8 cellular contexts compared by ENCODE assay signal in the genomic region with DNA sequence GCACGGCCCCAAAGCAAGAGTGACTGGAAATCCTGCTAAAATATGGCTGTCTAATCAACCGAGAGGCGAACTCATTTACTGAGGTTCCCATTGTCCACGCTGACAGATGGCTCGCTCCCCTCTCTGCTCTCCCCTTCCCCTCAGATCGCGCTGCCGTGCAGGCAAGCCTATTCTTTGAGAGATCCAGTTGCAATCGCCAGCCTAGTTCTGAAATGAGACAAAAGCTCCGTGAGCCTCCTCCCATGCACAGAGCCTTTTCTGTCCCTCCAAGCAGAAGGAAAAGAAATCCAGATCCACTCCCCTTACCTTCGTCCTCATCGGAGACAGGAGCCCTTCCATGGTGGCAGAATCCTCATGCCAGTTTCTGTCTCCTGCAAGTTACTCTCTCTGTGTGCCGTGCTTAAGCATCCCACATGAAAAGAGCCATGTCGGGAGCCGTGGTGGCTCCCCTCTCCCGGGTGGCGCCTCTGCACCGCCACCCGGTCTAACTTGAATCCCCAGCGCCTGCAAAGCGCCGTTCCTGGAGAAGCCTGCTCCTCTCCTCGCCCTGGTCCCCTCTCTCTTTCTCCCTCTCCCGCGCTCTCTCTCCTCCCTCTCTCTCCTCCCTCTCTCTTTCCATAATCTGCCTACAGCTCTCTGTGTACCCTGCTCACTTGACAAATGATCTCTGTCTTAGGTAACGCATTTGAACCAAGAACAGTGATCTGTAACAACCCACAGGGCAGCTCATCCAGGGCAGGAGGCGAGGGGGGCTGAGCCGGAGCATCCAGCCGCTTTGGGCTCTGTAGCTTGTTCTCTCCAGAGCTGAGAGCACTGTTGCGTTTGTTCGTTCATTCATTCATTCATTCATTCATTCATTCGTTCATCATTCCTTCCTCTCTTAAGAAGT.
A peak's percentile ranks its signal among the peaks of the same experiment; 100 is the strongest.
DNase-seq lines count a peak whose midpoint lies in the region; ATAC-seq, FAIRE-seq and TF ChIP-seq lines count a peak whose summit lies in the region.

No MANE protein-coding gene starts in this region.

- H3K4me1 ChIP-seq in HepG2 (ENCODE audit: insufficient read depth, low read length) (no peaks in the 10 kb centered on the region), subcutaneous abdominal adipose tissue (ENCODE audit: control insufficient read depth in 5 of 5, insufficient read depth in 5 of 5, low read length in 5 of 5) (peaks cover 3 to 15% (median 13%) of the 10 kb centered on the region in 5 donors)

- no peak for TF ChIP-seq CTCF in bronchial epithelial cell (IDR thresholded peaks at IDR 0.05; ENCODE audit: insufficient read depth, low read length, severe bottlenecking)
- TF ChIP-seq CTCF in HepG2 (CRISPR knock-in tag; IDR thresholded peaks at IDR 0.05): no peak

- no peak for TF ChIP-seq RAD21 in HepG2 (CRISPR knock-in tag; IDR thresholded peaks at IDR 0.05)

- no peak overlapping the region for H3K9ac ChIP-seq in HepG2 (ENCODE audit: insufficient read depth, low read depth, low read length)
- peak overlapping the region in 3 of 5 donors; percentile 11 to 60 (median 38) for H3K9ac ChIP-seq in subcutaneous abdominal adipose tissue (ENCODE audit: low read length in 5 of 5)

- H3K27ac ChIP-seq in HepG2 (ENCODE audit: extremely low read length, insufficient read depth, low read length) (no peak overlapping the region), subcutaneous abdominal adipose tissue (ENCODE audit: low read depth, low read length) (no peak overlapping the region)

- TF ChIP-seq EP300 in HepG2 (IDR thresholded peaks at IDR 0.05; ENCODE audit: low read depth in 2 of 2, low read length in 2 of 2) (no peak), HepG2 (CRISPR knock-in tag; IDR thresholded peaks at IDR 0.05; ENCODE audit: borderline replicate concordance) (no peak)

- H3K9me3 ChIP-seq in HepG2 (ENCODE audit: low read length) (no peaks in the 10 kb centered on the region), subcutaneous abdominal adipose tissue (ENCODE audit: control insufficient read depth in 5 of 5, low read length in 5 of 5) (no peaks in the 10 kb centered on the region)

- POLR2A ChIA-PET in HepG2 (lab: Yijun Ruan, JAX): no interaction called here

- H3K36me3 ChIP-seq in bronchial epithelial cell (ENCODE audit: control insufficient read depth, insufficient read depth, low read length) (no peaks in the 10 kb centered on the region), HepG2 (replicated peaks in 1 of 2; ENCODE audit: control insufficient read depth in 1 of 2, insufficient read depth in 2 of 2, low read length in 2 of 2) (no peaks in the 10 kb centered on the region), subcutaneous abdominal adipose tissue (ENCODE audit: control insufficient read depth in 5 of 5, insufficient read depth in 5 of 5, low read length in 5 of 5) (no peaks in the 10 kb centered on the region)

- no peaks in the 10 kb centered on the region for H4K20me1 ChIP-seq in HepG2 (ENCODE audit: insufficient read depth, low read length)

- whole genome bisulfite sequencing in HepG2 (ENCODE audit: low lambda C conversion rate): 6% methylated on average over 24 of the region's 32 CpGs

- H3K4me3 ChIP-seq in bronchial epithelial cell (ENCODE audit: low read depth, low read length) (peak overlapping the region; percentile 10), HepG2 (replicated peaks in 1 of 3; ENCODE audit: insufficient read depth in 1 of 3, low read depth in 2 of 3, low read length in 3 of 3) (no peak overlapping the region), subcutaneous abdominal adipose tissue (ENCODE audit: low read depth in 1 of 5, low read length in 5 of 5) (peak overlapping the region; percentile 60 to 81 (median 65))

- CTCF ChIA-PET in HepG2 (lab: Yijun Ruan, JAX; ENCODE audit: low intra/inter-chr PET ratio, low total read pairs): no interaction called here

- TF ChIP-seq POLR2A in HepG2 (IDR thresholded peaks at IDR 0.05; ENCODE audit: insufficient read depth in 1 of 2, low read depth in 2 of 2, low read length in 2 of 2) (no peak), GM12892 (IDR thresholded peaks at IDR 0.05; ENCODE audit: low read depth, low read length) (no peak), erythroblast (IDR thresholded peaks at IDR 0.05; ENCODE audit: low read length) (no peak)

- no TSS peak for BruUV-seq in HepG2 (replicated peaks; lab: Mats Ljungman, UMichigan)

- FAIRE-seq in G401.6 (lab: Jason Lieb, UNC): peak; percentile 60
- peak; percentile 81 for FAIRE-seq in bronchial epithelial cell (lab: Jason Lieb, UNC)
- no peak for FAIRE-seq in HepG2 (lab: Jason Lieb, UNC)
- no peak for FAIRE-seq in GM12892 (lab: Jason Lieb, UNC)

- peak overlapping the region; percentile 41; the same call in 1 of the 2 replicates for H3K4me2 ChIP-seq in HepG2 (ENCODE audit: low read depth, low read length)

- in situ Hi-C loops in HepG2 (cut with HindIII; ENCODE audit: extremely low pct_ligation_motif_present, low pct_unique_long_range_greater_than_20kb): no loop called here

- H3K79me2 ChIP-seq in HepG2 (ENCODE audit: insufficient read depth, low read length): no peaks in the 10 kb centered on the region

- H2AFZ ChIP-seq in HepG2 (ENCODE audit: low read length): no peak overlapping the region

- peak; percentile 47 for ATAC-seq in HepG2

- intact Hi-C loops in HepG2 (cut with micrococcal nuclease; ENCODE audit: unreplicated experiment): no loop called here

- H3K27me3 ChIP-seq in bronchial epithelial cell (ENCODE audit: control insufficient read depth, insufficient read depth, low read length) (peaks cover 13% of the 10 kb centered on the region), HepG2 (ENCODE audit: control insufficient read depth in 1 of 2, insufficient read depth in 2 of 2, low read length in 2 of 2) (peaks cover 4 to 30% of the 10 kb centered on the region in 2 experiments), subcutaneous abdominal adipose tissue (ENCODE audit: control insufficient read depth in 5 of 5, insufficient read depth in 4 of 5, low read length in 5 of 5) (peaks cover 7 to 40% (median 24%) of the 10 kb centered on the region in 5 donors)

- DNase-seq in NCI-H510A (lab: John Stamatoyannopoulos, UW): peak; percentile 25
- no peak for DNase-seq in bronchial epithelial cell (ENCODE audit: low read depth)
- no peak for DNase-seq in HepG2 (ENCODE audit: low spot score)
- DNase-seq in GM12892 (ENCODE audit: insufficient read length): no peak
- DNase-seq in erythroblast (lab: John Stamatoyannopoulos, UW): no peak
- no peak for DNase-seq in NCI-H187 treated with DMSO at 0.1 percent for 48 hours (lab: John Stamatoyannopoulos, UW)

TF ChIP-seq in HepG2, 621 proteins besides CTCF, POLR2A, EP300 and RAD21:
- 0 out of 2 replicates have a peak, but pooled peaks have one; percentile 23 for TF ChIP-seq ZNF24 (IDR thresholded peaks at IDR 0.05)
- TF ChIP-seq ZFP36L2 (CRISPR knock-in tag; IDR thresholded peaks at IDR 0.05): no peak
- no peak for TF ChIP-seq ZNF570 (CRISPR knock-in tag; IDR thresholded peaks at IDR 0.05; ENCODE audit: borderline replicate concordance)

Comparison
In these comparisons a context has a peak if more than half of its experiments do, and no peak if none do; other contexts are left out.
1. H3K4me3 ChIP-seq: peak in bronchial epithelial cell (single experiment) and subcutaneous abdominal adipose tissue (5 of 5); none in HepG2 (0 of 3).